Comparison of ENCODE assay signal across 7 cellular contexts in the genomic region with DNA sequence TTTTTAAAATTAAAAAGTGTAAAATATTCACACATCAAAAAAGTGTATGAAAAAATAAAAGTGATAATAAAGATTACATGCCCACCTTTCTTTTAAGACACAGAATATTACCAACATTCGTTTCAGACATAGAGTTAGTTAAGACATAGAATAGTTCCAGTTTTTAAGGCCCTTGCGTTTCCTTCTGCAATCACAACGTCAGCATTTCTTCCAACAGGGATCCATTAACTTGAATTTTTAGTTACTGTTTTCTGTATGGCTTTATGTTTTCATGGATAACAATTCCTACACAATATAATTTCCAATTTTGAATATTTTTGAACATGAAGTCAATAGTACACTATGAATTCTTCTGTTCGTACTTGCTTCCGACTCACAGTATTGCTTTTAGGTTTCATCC.
"Had no signal": no experiment of that assay in that cellular context is flagged by ENCODE, and none has a peak within 500 bp of the region (broad histone marks: within the 10 kb centered on the region; RNA-seq: fewer than 3 reads in every experiment).

No MANE protein-coding gene starts in this region.

- FAIRE-seq: HTR-8/SVneo had no signal

- H3K36me3 Mint-ChIP-seq: IgD-negative memory B cell had no signal

- H3K4me3 Mint-ChIP-seq: IgD-negative memory B cell had no signal

- DNase-seq: Karpas-422, KBM-7, KG1 had no signal

- H3K9ac ChIP-seq: KMS-11 had no signal

- H3K27ac ChIP-seq: HL-60, KMS-11 had no signal

- H3K27ac Mint-ChIP-seq: IgD-negative memory B cell had no signal

- H3K4me2 ChIP-seq: KMS-11 had no signal

- H3K4me1 Mint-ChIP-seq: IgD-negative memory B cell had no signal
